ENCODE assay signal across 21 cellular contexts in genomic region chr4:82969414-82969813, GRCh38. TPM values are rescaled to one million over a fixed set of nuclear protein-coding genes. Genes with fewer than 3 reads are reported as not detected.
DNase-seq lines count a peak whose midpoint lies in the region; ATAC-seq and TF ChIP-seq lines count a peak whose summit lies in the region.
"Had no signal": no experiment of that assay in that cellular context is flagged by ENCODE, and none has a peak within 500 bp of the region (broad histone marks: within the 10 kb centered on the region; RNA-seq: fewer than 3 reads in every experiment).

No MANE protein-coding gene starts in this region.

- no peak for DNase-seq in activated naive CD4-positive, alpha-beta T cell treated with anti-CD3 and anti-CD28 coated beads, Interleukin-2, amount 50 U/mL, for 16 hours
- no peak for DNase-seq in central memory CD8-positive, alpha-beta T cell (ENCODE audit: low spot score in 2 of 2)
- DNase-seq in NCI-H69 (lab: John Stamatoyannopoulos, UW), result no peak
- DNase-seq in right lobe of liver, result no peak
- DNase-seq: AML-193; C1 segment of cervical spinal cord; CD8-positive, alpha-beta T cell; GDM1; NCI-H1092; NCI-H1436; NCI-H1930; NCI-H2227 treated with DMSO at 0.1 percent for 48 hours; NCI-H510A; NCI-H748 treated with DMSO at 0.1 percent for 48 hours; Peyer's patch had no signal

- TF ChIP-seq CTCF in right lobe of liver (IDR thresholded peaks at IDR 0.05), result no peak

- no peak overlapping the region for H3K27ac ChIP-seq in right lobe of liver
- H3K27ac ChIP-seq: Peyer's patch, SJSA1 had no signal

- no peaks in the 10 kb centered on the region for H3K4me1 ChIP-seq in right lobe of liver
- H3K4me1 ChIP-seq: Peyer's patch, SJSA1 had no signal

- H3K27me3 ChIP-seq in right lobe of liver, result no peaks in the 10 kb centered on the region
- H3K27me3 ChIP-seq: Peyer's patch, SJSA1 had no signal

- 86% methylated on average over 2 of the region's 2 CpGs for WGBS in right lobe of liver (ENCODE audit: insufficient coverage, low coverage, low lambda C conversion rate, missing lambda C conversion rate)

- H3K4me3 ChIP-seq in right lobe of liver, result no peak overlapping the region
- H3K4me3 ChIP-seq: Peyer's patch, SJSA1 had no signal

- peaks cover 27% of the 10 kb centered on the region for H3K36me3 Mint-ChIP-seq in activated naive CD4-positive, alpha-beta T cell treated with anti-CD3 and anti-CD28 coated beads, Interleukin-2, amount 50 U/mL, for 24 hours
- peaks cover 25% of the 10 kb centered on the region for H3K36me3 Mint-ChIP-seq in central memory CD8-positive, alpha-beta T cell (ENCODE audit: insufficient read depth)

- H3K27ac Mint-ChIP-seq in activated naive CD4-positive, alpha-beta T cell treated with anti-CD3 and anti-CD28 coated beads, Interleukin-2, amount 50 U/mL, for 24 hours, result peak overlapping the region; percentile 4
- peak overlapping the region; percentile 65 for H3K27ac Mint-ChIP-seq in central memory CD8-positive, alpha-beta T cell (ENCODE audit: low read depth)
- H3K27ac Mint-ChIP-seq: CD8-positive, alpha-beta T cell; T-helper 1 cell treated with Interleukin-12 subunit alpha and Interleukin-12 subunit beta and Interleukin-4 antibody, amounts not matched to agents 30 μg/mL and 1 μg/mL, for 36 hours had no signal

- no peak for TF ChIP-seq POLR2A in right lobe of liver (IDR thresholded peaks at IDR 0.05)

- H3K27me3 Mint-ChIP-seq in activated naive CD4-positive, alpha-beta T cell treated with anti-CD3 and anti-CD28 coated beads, Interleukin-2, amount 50 U/mL, for 24 hours, result no peaks in the 10 kb centered on the region
- no peaks in the 10 kb centered on the region for H3K27me3 Mint-ChIP-seq in central memory CD8-positive, alpha-beta T cell

- no peaks in the 10 kb centered on the region for H3K9me3 ChIP-seq in right lobe of liver
- H3K9me3 ChIP-seq: Peyer's patch, SJSA1 had no signal

- ATAC-seq in HG02759 (IDR thresholded peaks at IDR 0.05; ENCODE audit: unreplicated experiment) (peak; percentile 10), right lobe of liver (no peak), HG02763 (IDR thresholded peaks at IDR 0.05; ENCODE audit: unreplicated experiment) (no peak)
- no peak for ATAC-seq in central memory CD8-positive, alpha-beta T cell (replicated peaks; ENCODE audit: extremely low read depth, poor library complexity, severe bottlenecking)
- ATAC-seq: CD8-positive, alpha-beta T cell; HCT116 had no signal

- peaks cover 0 to 4% (median 0%) of the 10 kb centered on the region in 4 donors for H3K36me3 ChIP-seq in right lobe of liver
- H3K36me3 ChIP-seq: Peyer's patch had no signal

- intact Hi-C loops in right lobe of liver (cut with DNase I), result no loop called here

- no peaks in the 10 kb centered on the region for H3K4me1 Mint-ChIP-seq in activated naive CD4-positive, alpha-beta T cell treated with anti-CD3 and anti-CD28 coated beads, Interleukin-2, amount 50 U/mL, for 24 hours
- peaks cover 24% of the 10 kb centered on the region for H3K4me1 Mint-ChIP-seq in central memory CD8-positive, alpha-beta T cell

- no peak overlapping the region for H3K4me3 Mint-ChIP-seq in activated naive CD4-positive, alpha-beta T cell treated with anti-CD3 and anti-CD28 coated beads, Interleukin-2, amount 50 U/mL, for 24 hours
- no peak overlapping the region for H3K4me3 Mint-ChIP-seq in central memory CD8-positive, alpha-beta T cell
- H3K4me3 Mint-ChIP-seq: CD8-positive, alpha-beta T cell; T-helper 1 cell treated with Interleukin-12 subunit alpha and Interleukin-12 subunit beta and Interleukin-4 antibody, amounts not matched to agents 30 μg/mL and 1 μg/mL, for 36 hours had no signal

- H3K9me3 Mint-ChIP-seq in activated naive CD4-positive, alpha-beta T cell treated with anti-CD3 and anti-CD28 coated beads, Interleukin-2, amount 50 U/mL, for 24 hours, result no peaks in the 10 kb centered on the region
- no peaks in the 10 kb centered on the region for H3K9me3 Mint-ChIP-seq in central memory CD8-positive, alpha-beta T cell
- H3K9me3 Mint-ChIP-seq: CD8-positive, alpha-beta T cell; T-helper 1 cell treated with Interleukin-12 subunit alpha and Interleukin-12 subunit beta and Interleukin-4 antibody, amounts not matched to agents 30 μg/mL and 1 μg/mL, for 36 hours had no signal

RNA-seq across cellular contexts. Expression of gene LIN54, which starts 41.2 kb away (rescaled TPM):
- 1 to 10 TPM; 5.4 to 8.1 (median 6.0) TPM for total RNA-seq in right lobe of liver
